8 cellular contexts compared by ENCODE assay signal in the genomic region with DNA sequence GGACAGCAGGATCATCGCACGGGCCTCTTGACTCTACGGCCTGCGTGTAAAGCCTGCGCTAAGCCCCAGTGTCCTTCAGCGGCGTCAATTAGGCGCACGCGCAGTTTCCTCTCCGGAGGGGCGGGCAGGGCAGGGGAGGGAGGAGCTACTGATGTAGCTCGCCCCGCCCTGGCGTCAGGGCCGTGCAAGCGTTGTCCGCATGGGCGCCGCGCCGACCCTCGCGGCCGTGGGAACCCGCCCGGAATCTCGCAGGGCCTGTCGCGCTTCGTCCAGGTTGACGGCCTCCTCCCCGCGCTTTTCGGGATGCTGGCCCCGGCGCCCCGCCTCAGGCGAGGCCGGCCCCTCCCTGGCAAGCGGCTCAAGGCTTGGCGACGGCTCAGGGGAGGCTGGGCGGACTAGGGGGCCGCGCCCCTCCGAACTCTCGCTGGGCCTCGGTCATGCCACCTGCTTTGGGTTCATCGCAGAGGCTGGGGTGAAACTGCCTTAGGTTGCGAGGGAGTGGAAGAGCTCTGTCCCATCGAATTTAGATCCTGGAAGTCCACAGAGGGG.
DNase-seq lines count a peak whose midpoint lies in the region; ATAC-seq and TF ChIP-seq lines count a peak whose summit lies in the region.

No MANE protein-coding gene starts in this region.

- DNase-seq in Caco-2 = peak; percentile 80 to 90
- DNase-seq in NCI-H1105 (lab: John Stamatoyannopoulos, UW) = peak; percentile 95
- DNase-seq in activated CD8-positive, alpha-beta memory T cell treated with anti-CD3 and anti-CD28 coated beads for 24 hours = peak; percentile 90
- DNase-seq in effector CD4-positive, alpha-beta T cell = peak; percentile 24
- peak; percentile 91 for DNase-seq in lung (ENCODE audit: low spot score)
- DNase-seq in stimulated activated CD4-positive, alpha-beta T cell treated with anti-CD3 and anti-CD28 coated beads, TNF-alpha, amount 100 ng/mL, for 1 hour (ENCODE audit: low read depth in 3 of 3, low spot score in 1 of 3) = peak; percentile 21 to 54 (median 41)
- DNase-seq in MV-4-11 (lab: John Stamatoyannopoulos, UW) = no peak

- POLR2A ChIA-PET in Caco-2 (lab: Charles Lee) = interaction anchor here (1.0 kb wide), 1 partner anchor 61 kb away, joined by 9 read pairs; the partner anchor contains the start of gene ST3GAL4

- peaks cover 5% of the 10 kb centered on the region; the same call in 1 of the 2 replicates for H3K4me1 ChIP-seq in Caco-2
- peaks cover 22 to 30% of the 10 kb centered on the region in 2 donors for H3K4me1 ChIP-seq in lung (ENCODE audit: control insufficient read depth in 2 of 2, insufficient read depth in 2 of 2, low read length in 2 of 2)

- CTCF ChIA-PET in Caco-2 (lab: Charles Lee) = interaction anchor here (0.7 to 2.2 kb wide), 5 partner anchors 24 to 1659 kb away, joined by 3 to 15 read pairs (median 3); no protein-coding TSS in a partner anchor

- H3K4me3 ChIP-seq in Caco-2 (ENCODE audit: low read depth, low read length) (peak overlapping the region; percentile 48), lung (peak overlapping the region; percentile 51)

- H3K4me3 Mint-ChIP-seq in Caco-2 (ENCODE audit: unreplicated experiment) = peak overlapping the region; percentile 60

- no peaks in the 10 kb centered on the region for H3K27me3 ChIP-seq in Caco-2 (replicated peaks; ENCODE audit: control insufficient read depth, insufficient read depth, low read length)
- no peaks in the 10 kb centered on the region for H3K27me3 ChIP-seq in lung (ENCODE audit: control insufficient read depth, insufficient read depth)

- H3K9me3 Mint-ChIP-seq in Caco-2 (ENCODE audit: unreplicated experiment) = no peaks in the 10 kb centered on the region

- no peaks in the 10 kb centered on the region for H3K36me3 Mint-ChIP-seq in Caco-2 (ENCODE audit: insufficient read depth, unreplicated experiment)

- no peaks in the 10 kb centered on the region for H3K9me3 ChIP-seq in Caco-2
- no peaks in the 10 kb centered on the region for H3K9me3 ChIP-seq in lung (ENCODE audit: control insufficient read depth in 2 of 2, insufficient read depth in 1 of 2, low read length in 1 of 2)

- no peaks in the 10 kb centered on the region for H3K27me3 Mint-ChIP-seq in Caco-2 (ENCODE audit: insufficient read depth, unreplicated experiment)

- 4% methylated on average over 48 to 52 of the region's 52 CpGs for WGBS in lung, 2 donors

- peak overlapping the region; percentile 89 to 93 for H3K27ac ChIP-seq in lung (ENCODE audit: low read depth in 1 of 2, low read length in 1 of 2)

- intact Hi-C loops in Caco-2 (cut with micrococcal nuclease; ENCODE audit: unreplicated experiment) = no loop called here

- H3K27ac Mint-ChIP-seq in Caco-2 (ENCODE audit: unreplicated experiment) = peak overlapping the region; percentile 34

- ATAC-seq in GM21576 (IDR thresholded peaks at IDR 0.05; ENCODE audit: unreplicated experiment) (peak; percentile 59), lung (ENCODE audit: insufficient read depth, low FRiP score) (peak; percentile 90)

- TF ChIP-seq CTCF in Caco-2 (IDR thresholded peaks at IDR 0.05; ENCODE audit: insufficient read depth in 1 of 2, low read depth in 1 of 2, low read length in 1 of 2, severe bottlenecking in 1 of 2, unreplicated experiment in 1 of 2) = no peak
- no peak for TF ChIP-seq CTCF in lung (IDR thresholded peaks at IDR 0.05; ENCODE audit: control extremely low read depth, extremely low read depth)

- no TSS peak for BruUV-seq in Caco-2 (replicated peaks; lab: Mats Ljungman, UMichigan)

- no peaks in the 10 kb centered on the region for H3K36me3 ChIP-seq in Caco-2 (ENCODE audit: control insufficient read depth, insufficient read depth, low read length)
- peaks cover 0 to 8% of the 10 kb centered on the region in 2 donors for H3K36me3 ChIP-seq in lung (ENCODE audit: control insufficient read depth in 2 of 2, insufficient read depth in 2 of 2, low read length in 2 of 2)

- H3K4me1 Mint-ChIP-seq in Caco-2 (ENCODE audit: low read depth, unreplicated experiment) = no peaks in the 10 kb centered on the region
